In genomic region chr5:65482727-65483473, GRCh38 we compare ENCODE assay signal across 8 cellular contexts.
DNase-seq lines count a peak whose midpoint lies in the region; ATAC-seq lines count a peak whose summit lies in the region.

No MANE protein-coding gene starts in this region.

- DNase-seq in Ammon's horn (ENCODE audit: low spot score) (peak; percentile 16), OCI-M1 (lab: John Stamatoyannopoulos, UW) (peak; percentile 92), kidney glomerular epithelial cell (lab: John Stamatoyannopoulos, UW) (peak; percentile 41), NCI-H82 (lab: John Stamatoyannopoulos, UW) (no peak)
- peak; percentile 25 for DNase-seq in central memory CD4-positive, alpha-beta T cell
- no peak for DNase-seq in stimulated activated CD4-positive, alpha-beta T cell treated with anti-CD3 and anti-CD28 coated beads, Interleukin-1b, Interleukin-23, amount 100 ng/mL, for 48 hours

- H3K27me3 Mint-ChIP-seq in stimulated activated naive CD8-positive, alpha-beta T cell treated with anti-CD3 and anti-CD28 coated beads, Interleukin-15, Interleukin-2, amounts not matched to agents 100 ng/mL and 50 ng/mL, for 24 hours, result no peaks in the 10 kb centered on the region

- ATAC-seq in GM18868 (IDR thresholded peaks at IDR 0.05; ENCODE audit: unreplicated experiment), result peak; percentile 30

- H3K4me1 Mint-ChIP-seq in stimulated activated naive CD8-positive, alpha-beta T cell treated with anti-CD3 and anti-CD28 coated beads, Interleukin-15, Interleukin-2, amounts not matched to agents 100 ng/mL and 50 ng/mL, for 24 hours (ENCODE audit: low read depth), result peaks cover 14% of the 10 kb centered on the region

- peak overlapping the region; percentile 94 for H3K27ac Mint-ChIP-seq in stimulated activated naive CD8-positive, alpha-beta T cell treated with anti-CD3 and anti-CD28 coated beads, Interleukin-15, Interleukin-2, amounts not matched to agents 100 ng/mL and 50 ng/mL, for 24 hours

- no peaks in the 10 kb centered on the region for H3K36me3 Mint-ChIP-seq in stimulated activated naive CD8-positive, alpha-beta T cell treated with anti-CD3 and anti-CD28 coated beads, Interleukin-15, Interleukin-2, amounts not matched to agents 100 ng/mL and 50 ng/mL, for 24 hours (ENCODE audit: low read depth)

- no peak overlapping the region for H3K4me3 Mint-ChIP-seq in stimulated activated naive CD8-positive, alpha-beta T cell treated with anti-CD3 and anti-CD28 coated beads, Interleukin-15, Interleukin-2, amounts not matched to agents 100 ng/mL and 50 ng/mL, for 24 hours

- H3K9me3 Mint-ChIP-seq in stimulated activated naive CD8-positive, alpha-beta T cell treated with anti-CD3 and anti-CD28 coated beads, Interleukin-15, Interleukin-2, amounts not matched to agents 100 ng/mL and 50 ng/mL, for 24 hours, result no peaks in the 10 kb centered on the region

Comparison
In these comparisons a context has a peak if more than half of its experiments do, and no peak if none do; other contexts are left out.
1. DNase-seq: peak in Ammon's horn (single experiment), OCI-M1 (single experiment), central memory CD4-positive, alpha-beta T cell (single experiment) and kidney glomerular epithelial cell (single experiment); none in NCI-H82 (single experiment) and stimulated activated CD4-positive, alpha-beta T cell treated with anti-CD3 and anti-CD28 coated beads, Interleukin-1b, Interleukin-23, amount 100 ng/mL, for 48 hours (single experiment).